In genomic region chr3:55968331-55968730, GRCh38 we compare ENCODE assay signal across 15 cellular contexts.
"Had no signal": no experiment of that assay in that cellular context is flagged by ENCODE, and none has a peak within 500 bp of the region (broad histone marks: within the 10 kb centered on the region; RNA-seq: fewer than 3 reads in every experiment).

No MANE protein-coding gene starts in this region.

- H3K36me3 ChIP-seq: thyroid gland, vagina had no signal

- ATAC-seq: activated CD8-positive, alpha-beta memory T cell treated with anti-CD3 and anti-CD28 coated beads, Interleukin-2, amount 10 ng/mL, durations not matched to agents 7 days and 5 days; activated T-cell treated with anti-CD3 and anti-CD28 coated beads, Interleukin-2, amount 50 U/mL, for 4 hours; effector memory CD8-positive, alpha-beta T cell; foreskin keratinocyte had no signal

- H3K4me1 ChIP-seq: foreskin keratinocyte, thyroid gland, vagina had no signal

- H3K27me3 ChIP-seq: foreskin keratinocyte, thyroid gland, vagina had no signal

- H3K9me3 ChIP-seq: thyroid gland, vagina had no signal

- H3K27ac ChIP-seq: foreskin keratinocyte, thyroid gland, vagina had no signal

- H3K4me3 ChIP-seq: thyroid gland, vagina had no signal

- DNase-seq: activated CD4-positive, alpha-beta T cell treated with anti-CD3 and anti-CD28 coated beads for 1 hour; activated CD4-positive, alpha-beta T cell treated with anti-CD3 and anti-CD28 coated beads, Interleukin-2, amount 50 U/mL, for 48 hours; activated CD8-positive, alpha-beta memory T cell treated with anti-CD3 and anti-CD28 coated beads, Interleukin-2, amount 10 ng/mL, durations not matched to agents 7 days and 5 days; activated effector memory CD4-positive, alpha-beta T cell treated with anti-CD3 and anti-CD28 coated beads, Interleukin-2, amount 50 U/mL, for 16 hours; activated T-cell treated with anti-CD3 and anti-CD28 coated beads, Interleukin-2, amount 50 U/mL, for 4 hours; caudate nucleus; effector memory CD8-positive, alpha-beta T cell; immature natural killer cell; nephron progenitor cell; stimulated activated CD4-positive, alpha-beta T cell treated with anti-CD3 and anti-CD28 coated beads, Interleukin-15, amount 100 ng/mL, for 24 hours; stimulated activated CD4-positive, alpha-beta T cell treated with anti-CD3 and anti-CD28 coated beads, Interleukin-4, amount 100 ng/mL, for 4 hours; SW 1271; thyroid gland had no signal
